ENCODE assay signal across 17 cellular contexts in the genomic region with DNA sequence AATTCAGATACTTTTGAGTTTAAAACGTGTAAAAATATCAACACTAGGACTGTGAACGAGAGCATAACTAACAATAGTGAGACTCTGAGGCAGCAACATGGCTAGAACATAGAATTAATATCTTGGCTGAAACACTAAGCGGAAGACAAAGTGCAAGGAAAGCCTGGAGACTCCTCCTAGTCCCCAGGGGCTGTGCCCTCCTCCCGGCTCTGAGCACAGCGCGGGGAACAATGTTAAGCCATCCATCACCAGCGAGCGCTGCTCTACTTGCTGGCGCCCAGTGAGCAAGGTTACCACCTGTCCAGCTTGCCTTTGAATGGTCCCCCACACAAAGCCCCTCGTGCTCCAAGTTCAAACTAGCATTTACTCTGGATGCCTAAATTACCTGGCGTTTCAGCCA.
DNase-seq lines count a peak whose midpoint lies in the region; ATAC-seq and TF ChIP-seq lines count a peak whose summit lies in the region.
"Had no signal": no experiment of that assay in that cellular context is flagged by ENCODE, and none has a peak within 500 bp of the region (broad histone marks: within the 10 kb centered on the region; RNA-seq: fewer than 3 reads in every experiment).

No MANE protein-coding gene starts in this region.

- DNase-seq in heart left ventricle = peak in 1 of 5 donors; percentile 32
- no peak for DNase-seq in Right ventricle myocardium inferior (ENCODE audit: missing footprints)
- DNase-seq in NCI-H69 (lab: John Stamatoyannopoulos, UW) = peak; percentile 72
- DNase-seq in chondrocyte (ENCODE audit: low spot score) = no peak
- no peak for DNase-seq in stimulated activated naive B cell treated with anti-CD40 and anti-IgM and Interleukin-4, amounts not matched to agents 10 μg/mL and 1 μg/mL and 100 μg/mL, for 72 hours
- no peak for DNase-seq in NCI-H2107 treated with DMSO at 0.1 percent for 48 hours (lab: John Stamatoyannopoulos, UW; ENCODE audit: unreplicated experiment)
- no peak for DNase-seq in neuronal stem cell (ENCODE audit: low spot score)
- DNase-seq: Calu3, DMS79, KG1, NCI-H1048, NCI-H146, OCI-M1 had no signal

- TF ChIP-seq POLR2A in heart left ventricle (IDR thresholded peaks at IDR 0.05) = no peak

- H3K4me3 Mint-ChIP-seq in chondrocyte (ENCODE audit: unreplicated experiment) = no peak overlapping the region
- no peak overlapping the region for H3K4me3 Mint-ChIP-seq in stimulated activated naive B cell treated with anti-CD40 and anti-IgM and Interleukin-4, amounts not matched to agents 10 μg/mL and 1 μg/mL and 100 μg/mL, for 72 hours
- H3K4me3 Mint-ChIP-seq: CD14-positive monocyte had no signal

- no peak for TF ChIP-seq CTCF in heart left ventricle (IDR thresholded peaks at IDR 0.05)
- no peak for TF ChIP-seq CTCF in chondrocyte (IDR thresholded peaks at IDR 0.05)

- H4K91ac ChIP-seq in neuronal stem cell (ENCODE audit: low read depth, low read length, poor library complexity) = no peak overlapping the region

- 55 to 79% (median 69%) methylated on average over 11 of the region's 11 CpGs for WGBS in heart left ventricle, 4 donors
- no CpG with 5 or more reads among the region's 11 CpGs for WGBS in neuronal stem cell (ENCODE audit: extremely low coverage in 2 of 2, insufficient read length in 2 of 2, insufficient replicate concordance in 1 of 2), 2 donors

- H3K36me3 ChIP-seq in heart left ventricle = no peaks in the 10 kb centered on the region
- no peaks in the 10 kb centered on the region for H3K36me3 ChIP-seq in neuronal stem cell (replicated peaks in 1 of 2; ENCODE audit: control insufficient read depth in 2 of 2, insufficient read depth in 2 of 2, low read length in 2 of 2)

- H3K9me3 Mint-ChIP-seq in chondrocyte (ENCODE audit: low read depth) = no peaks in the 10 kb centered on the region
- no peaks in the 10 kb centered on the region for H3K9me3 Mint-ChIP-seq in stimulated activated naive B cell treated with anti-CD40 and anti-IgM and Interleukin-4, amounts not matched to agents 10 μg/mL and 1 μg/mL and 100 μg/mL, for 72 hours
- H3K9me3 Mint-ChIP-seq: CD14-positive monocyte had no signal

- H3K36me3 Mint-ChIP-seq in chondrocyte (ENCODE audit: low read depth) = peaks cover 4% of the 10 kb centered on the region
- H3K36me3 Mint-ChIP-seq in stimulated activated naive B cell treated with anti-CD40 and anti-IgM and Interleukin-4, amounts not matched to agents 10 μg/mL and 1 μg/mL and 100 μg/mL, for 72 hours = peaks cover 25 to 30% of the 10 kb centered on the region in 2 donors

- H4K8ac ChIP-seq in neuronal stem cell (ENCODE audit: low read depth, low read length) = no peak overlapping the region

- no peak overlapping the region for H2BK5ac ChIP-seq in neuronal stem cell (ENCODE audit: low read length)

- peak overlapping the region; percentile 55 for H3K27ac Mint-ChIP-seq in chondrocyte (ENCODE audit: unreplicated experiment)
- peak overlapping the region; percentile 42 for H3K27ac Mint-ChIP-seq in stimulated activated naive B cell treated with anti-CD40 and anti-IgM and Interleukin-4, amounts not matched to agents 10 μg/mL and 1 μg/mL and 100 μg/mL, for 72 hours
- H3K27ac Mint-ChIP-seq: CD14-positive monocyte had no signal

- peak in 3 of 4 donors; percentile 46 to 69 (median 63) for ATAC-seq in heart left ventricle
- ATAC-seq in Right ventricle myocardium inferior = no peak
- no peak for ATAC-seq in stimulated activated naive B cell treated with anti-CD40 and anti-IgM and Interleukin-4, amounts not matched to agents 10 μg/mL and 1 μg/mL and 100 μg/mL, for 72 hours (replicated peaks)
- no peak for ATAC-seq in HG02884 (IDR thresholded peaks at IDR 0.05; ENCODE audit: unreplicated experiment)
- ATAC-seq: GM12878 had no signal

- H2BK120ac ChIP-seq in neuronal stem cell (ENCODE audit: low read depth, low read length) = no peak overlapping the region

- H3K14ac ChIP-seq in neuronal stem cell (ENCODE audit: low read length) = no peak overlapping the region

- no peak overlapping the region for H2BK12ac ChIP-seq in neuronal stem cell (ENCODE audit: low read length)

- H2AFZ ChIP-seq in neuronal stem cell (ENCODE audit: low read length) = no peak overlapping the region

- H3K27ac ChIP-seq in heart left ventricle (no peak overlapping the region), neuronal stem cell (replicated peaks; ENCODE audit: low read length) (no peak overlapping the region)
- H3K27ac ChIP-seq: RWPE1 had no signal

- H3K4me3 ChIP-seq in heart left ventricle (no peak overlapping the region), neuronal stem cell (ENCODE audit: low read length in 2 of 2) (no peak overlapping the region)
- H3K4me3 ChIP-seq: GM12878 had no signal

- H3K23ac ChIP-seq in neuronal stem cell (ENCODE audit: low read depth, low read length, poor library complexity) = no peak overlapping the region

- no peak overlapping the region for H3K4me2 ChIP-seq in neuronal stem cell (ENCODE audit: insufficient read depth, low read length, poor library complexity, severe bottlenecking)

- no peak overlapping the region for H2BK15ac ChIP-seq in neuronal stem cell (ENCODE audit: low read length)

- H3K4ac ChIP-seq in neuronal stem cell (ENCODE audit: low read length) = no peak overlapping the region

- H3K4me1 ChIP-seq in heart left ventricle = peaks cover 0 to 5% (median 0%) of the 10 kb centered on the region in 12 donors
- peaks cover 4 to 5% of the 10 kb centered on the region in 2 donors for H3K4me1 ChIP-seq in neuronal stem cell (ENCODE audit: control insufficient read depth in 2 of 2, insufficient read depth in 1 of 2, low read depth in 1 of 2, low read length in 2 of 2)

- H3K9ac ChIP-seq in neuronal stem cell (ENCODE audit: low read depth, low read length, poor library complexity) = no peak overlapping the region

- H3K4me1 Mint-ChIP-seq in chondrocyte (ENCODE audit: low read depth) = peaks cover 37% of the 10 kb centered on the region
- peaks cover 31 to 59% of the 10 kb centered on the region in 2 donors for H3K4me1 Mint-ChIP-seq in stimulated activated naive B cell treated with anti-CD40 and anti-IgM and Interleukin-4, amounts not matched to agents 10 μg/mL and 1 μg/mL and 100 μg/mL, for 72 hours
- H3K4me1 Mint-ChIP-seq: CD14-positive monocyte had no signal

- no peaks in the 10 kb centered on the region for H3K27me3 Mint-ChIP-seq in chondrocyte (ENCODE audit: low read depth)
- no peaks in the 10 kb centered on the region for H3K27me3 Mint-ChIP-seq in stimulated activated naive B cell treated with anti-CD40 and anti-IgM and Interleukin-4, amounts not matched to agents 10 μg/mL and 1 μg/mL and 100 μg/mL, for 72 hours

- no peak overlapping the region for H3K18ac ChIP-seq in neuronal stem cell (ENCODE audit: low read length)

- H3K79me1 ChIP-seq in neuronal stem cell (ENCODE audit: low read depth, low read length) = no peaks in the 10 kb centered on the region

- H3K27me3 ChIP-seq in heart left ventricle (no peaks in the 10 kb centered on the region), neuronal stem cell (ENCODE audit: control insufficient read depth in 3 of 3, insufficient read depth in 3 of 3, low read depth in 1 of 3, low read length in 3 of 3) (no peaks in the 10 kb centered on the region)

- intact Hi-C loops in heart left ventricle (cut with DNase I) (loop anchor here in 1 of 10 donors (10.0 kb wide), 1 partner anchor 248 kb away; no protein-coding TSS in a partner anchor), Right ventricle myocardium inferior (cut with DNase I) (no loop called here)

- peaks cover 0 to 4% (median 0%) of the 10 kb centered on the region in 12 donors for H3K9me3 ChIP-seq in heart left ventricle
- no peaks in the 10 kb centered on the region for H3K9me3 ChIP-seq in neuronal stem cell (replicated peaks in 1 of 2; ENCODE audit: control insufficient read depth in 2 of 2, insufficient read depth in 1 of 2, low read depth in 1 of 2, low read length in 2 of 2)

- no peak overlapping the region for H2AK5ac ChIP-seq in neuronal stem cell (ENCODE audit: low read depth, low read length)

Comparison
In these comparisons a context has a peak if more than half of its experiments do, and no peak if none do; other contexts are left out.
1. ATAC-seq: peak in heart left ventricle (3 of 4); none in Right ventricle myocardium inferior (single experiment), stimulated activated naive B cell treated with anti-CD40 and anti-IgM and Interleukin-4, amounts not matched to agents 10 μg/mL and 1 μg/mL and 100 μg/mL, for 72 hours (0 of 2) and HG02884 (single experiment).